ENCODE assay signal across 8 cellular contexts in genomic region chr2:9263388-9263787, GRCh38. TPM values are rescaled to one million over a fixed set of nuclear protein-coding genes. Genes with fewer than 3 reads are reported as not detected.
DNase-seq lines count a peak whose midpoint lies in the region; ATAC-seq and TF ChIP-seq lines count a peak whose summit lies in the region.

No MANE protein-coding gene starts in this region.

- no CpG with 5 or more reads among the region's 14 CpGs for WGBS in neuronal stem cell (ENCODE audit: extremely low coverage in 2 of 2, insufficient read length in 2 of 2, insufficient replicate concordance in 1 of 2), 2 donors

- in situ Hi-C loops in KBM-7 (cut with MboI; ENCODE audit: low pct_unique_long_range_greater_than_20kb, low sequenced_read_pairs) (no loop called here), astrocyte of the spinal cord (cut with HindIII; ENCODE audit: low sequenced_read_pairs) (no loop called here)

- H3K4me1 ChIP-seq in neuronal stem cell (ENCODE audit: control insufficient read depth in 2 of 2, insufficient read depth in 1 of 2, low read depth in 1 of 2, low read length in 2 of 2): peaks cover 21 to 38% of the 10 kb centered on the region in 2 donors

- no peak overlapping the region for H2AFZ ChIP-seq in neuronal stem cell (ENCODE audit: low read length)

- H3K18ac ChIP-seq in neuronal stem cell (ENCODE audit: low read length): no peak overlapping the region

- H2BK120ac ChIP-seq in neuronal stem cell (ENCODE audit: low read depth, low read length): no peak overlapping the region

- H3K4me3 ChIP-seq in astrocyte of the spinal cord (ENCODE audit: low read depth, low read length) (no peak overlapping the region), neuronal stem cell (ENCODE audit: low read length in 2 of 2) (no peak overlapping the region)

- H3K36me3 ChIP-seq in neuronal stem cell (replicated peaks in 1 of 2; ENCODE audit: control insufficient read depth in 2 of 2, insufficient read depth in 2 of 2, low read length in 2 of 2): peaks cover 0 to 3% of the 10 kb centered on the region in 2 donors

- TF ChIP-seq CTCF in astrocyte of the spinal cord (IDR thresholded peaks at IDR 0.05; ENCODE audit: low read depth, low read length): no peak

- no peak overlapping the region for H3K23ac ChIP-seq in neuronal stem cell (ENCODE audit: low read depth, low read length, poor library complexity)

- H2BK5ac ChIP-seq in neuronal stem cell (ENCODE audit: low read length): no peak overlapping the region

- no peaks in the 10 kb centered on the region for H3K27me3 ChIP-seq in neuronal stem cell (ENCODE audit: control insufficient read depth in 3 of 3, insufficient read depth in 3 of 3, low read depth in 1 of 3, low read length in 3 of 3)

- no peak overlapping the region for H4K91ac ChIP-seq in neuronal stem cell (ENCODE audit: low read depth, low read length, poor library complexity)

- ATAC-seq in left lobe of liver: peak; percentile 48

- H3K4ac ChIP-seq in neuronal stem cell (ENCODE audit: low read length): no peak overlapping the region

- H3K79me1 ChIP-seq in neuronal stem cell (ENCODE audit: low read depth, low read length): peaks cover 7% of the 10 kb centered on the region

- H2AK5ac ChIP-seq in neuronal stem cell (ENCODE audit: low read depth, low read length): no peak overlapping the region

- H4K8ac ChIP-seq in neuronal stem cell (ENCODE audit: low read depth, low read length): no peak overlapping the region

- H3K9ac ChIP-seq in neuronal stem cell (ENCODE audit: low read depth, low read length, poor library complexity): no peak overlapping the region

- H3K14ac ChIP-seq in neuronal stem cell (ENCODE audit: low read length): no peak overlapping the region

- H2BK15ac ChIP-seq in neuronal stem cell (ENCODE audit: low read length): no peak overlapping the region

- H3K27ac ChIP-seq in neuronal stem cell (replicated peaks; ENCODE audit: low read length): no peak overlapping the region

- no peaks in the 10 kb centered on the region for H3K9me3 ChIP-seq in neuronal stem cell (replicated peaks in 1 of 2; ENCODE audit: control insufficient read depth in 2 of 2, insufficient read depth in 1 of 2, low read depth in 1 of 2, low read length in 2 of 2)

- no peak overlapping the region for H3K4me2 ChIP-seq in neuronal stem cell (ENCODE audit: insufficient read depth, low read length, poor library complexity, severe bottlenecking)

- DNase-seq in KBM-7 (peak; percentile 80), astrocyte of the spinal cord (ENCODE audit: low read depth, low spot score) (peak; percentile 50), left lobe of liver (ENCODE audit: low spot score) (no peak), superior temporal gyrus (ENCODE audit: extremely low spot score) (peak; percentile 42), NAMALWA (ENCODE audit: low spot score) (no peak), neuronal stem cell (ENCODE audit: low spot score) (no peak)
- no peak for DNase-seq in activated effector memory CD4-positive, alpha-beta T cell treated with anti-CD3 and anti-CD28 coated beads, Interleukin-2, amount 50 U/mL, for 16 hours
- DNase-seq in activated naive CD4-positive, alpha-beta T cell treated with Interleukin-2 at 50 U/mL for 16 hours: no peak

- no peak overlapping the region for H2BK12ac ChIP-seq in neuronal stem cell (ENCODE audit: low read length)

RNA-seq across cellular contexts. Expression of gene ASAP2, which starts 56.8 kb away (rescaled TPM):
- total RNA-seq in left lobe of liver: 4.0 TPM
- polyA plus RNA-seq in neuronal stem cell (2013, experiment 1 of 2): 24.8 TPM
- polyA plus RNA-seq in neuronal stem cell (2013, experiment 2 of 2): 26.3 TPM

Comparison
In these comparisons a context has a peak if more than half of its experiments do, and no peak if none do; other contexts are left out.
1. DNase-seq: peak in KBM-7 (single experiment), astrocyte of the spinal cord (single experiment) and superior temporal gyrus (single experiment); none in left lobe of liver (single experiment), activated effector memory CD4-positive, alpha-beta T cell treated with anti-CD3 and anti-CD28 coated beads, Interleukin-2, amount 50 U/mL, for 16 hours (single experiment), NAMALWA (single experiment), neuronal stem cell (single experiment) and activated naive CD4-positive, alpha-beta T cell treated with Interleukin-2 at 50 U/mL for 16 hours (single experiment).